Comparison of ENCODE assay signal across 8 cellular contexts in genomic region chr5:131796793-131797693, GRCh38. TPM values are rescaled to one million over a fixed set of nuclear protein-coding genes. Genes with fewer than 3 reads are reported as not detected.
DNase-seq lines count a peak whose midpoint lies in the region; ATAC-seq and TF ChIP-seq lines count a peak whose summit lies in the region.

FNIP1 (minus strand) TSS chr5:131797017; CDS start chr5:131796921, 96 bp downstream.

- peak; percentile 89 for ATAC-seq in HG03442 (IDR thresholded peaks at IDR 0.05; ENCODE audit: unreplicated experiment)
- peak; percentile 98 for ATAC-seq in activated CD4-positive, alpha-beta T cell treated with anti-CD3 and anti-CD28 coated beads for 36 hours

- peak within 1 kb of the TSS; percentile 99 for H3K4me3 Mint-ChIP-seq in activated CD4-positive, alpha-beta T cell treated with anti-CD3 and anti-CD28 coated beads for 36 hours

- CTCF ChIA-PET in activated CD4-positive, alpha-beta T cell treated with anti-CD3 and anti-CD28 coated beads for 36 hours (lab: Charles Lee): interaction anchor here (0.6 to 1.3 kb wide), 3 partner anchors 74 to 803 kb away, joined by 3 to 4 read pairs (median 3); no protein-coding TSS in a partner anchor

- POLR2A ChIA-PET in activated CD4-positive, alpha-beta T cell treated with anti-CD3 and anti-CD28 coated beads for 36 hours (lab: Charles Lee): interaction anchor here (1.3 kb wide), 1 partner anchor 165 kb away, joined by 4 read pairs; no protein-coding TSS in a partner anchor

- no peaks in the 10 kb centered on the region for H3K27me3 Mint-ChIP-seq in activated CD4-positive, alpha-beta T cell treated with anti-CD3 and anti-CD28 coated beads for 36 hours

- peak within 1 kb of the TSS; percentile 91 for H3K27ac Mint-ChIP-seq in activated CD4-positive, alpha-beta T cell treated with anti-CD3 and anti-CD28 coated beads for 36 hours

- peaks cover 19% of the 10 kb centered on the region for H3K36me3 Mint-ChIP-seq in activated CD4-positive, alpha-beta T cell treated with anti-CD3 and anti-CD28 coated beads for 36 hours (ENCODE audit: low read depth)

- no peak for TF ChIP-seq CTCF in choroid plexus epithelial cell (conservative IDR thresholded peaks at IDR 0.05; ENCODE audit: low read depth, low read length)

- peak within 1 kb of the TSS; percentile 94 for H3K4me3 ChIP-seq in choroid plexus epithelial cell (ENCODE audit: low read depth, low read length)

- H3K9me3 Mint-ChIP-seq in activated CD4-positive, alpha-beta T cell treated with anti-CD3 and anti-CD28 coated beads for 36 hours (ENCODE audit: low read depth): no peaks in the 10 kb centered on the region

- intact Hi-C loops in activated CD4-positive, alpha-beta T cell treated with anti-CD3 and anti-CD28 coated beads for 36 hours (cut with DNase I, micrococcal nuclease): loop anchor here (1.0 to 10.0 kb wide), 16 partner anchors 50 to 630 kb away; partner anchors contain the start of genes RAPGEF6 (in 2 of the 2), CDC42SE2 (in 1 of the 2), LYRM7 (in 1 of the 2) and SLC22A4 (in 1 of the 2)

- H3K4me1 Mint-ChIP-seq in activated CD4-positive, alpha-beta T cell treated with anti-CD3 and anti-CD28 coated beads for 36 hours: peaks cover 28% of the 10 kb centered on the region

- DNase-seq in Ammon's horn (ENCODE audit: low spot score) (peak; percentile 99), GM19238 (ENCODE audit: insufficient read length, low spot score) (peak; percentile 98), NCI-H524 (lab: John Stamatoyannopoulos, UW) (peak; percentile 90 to 96), choroid plexus epithelial cell (ENCODE audit: low read depth) (peak; percentile 98), kidney tubule cell (ENCODE audit: low spot score) (peak; percentile 98)
- peak; percentile 99 for DNase-seq in activated CD4-positive, alpha-beta T cell treated with anti-CD3 and anti-CD28 coated beads for 36 hours
- DNase-seq in stimulated activated CD4-positive, alpha-beta T cell treated with anti-CD3 and anti-CD28 coated beads, Interleukin-1b, Interleukin-23, amount 100 ng/mL, for 24 hours (ENCODE audit: low read depth in 4 of 4, low spot score in 1 of 4): peak; percentile 94 to 99 (median 96)

RNA-seq across cellular contexts. Expression of gene FNIP1, which starts in this region (rescaled TPM):
- 10 to 100 TPM; 14.2 to 16.3 TPM for total RNA-seq in activated CD4-positive, alpha-beta T cell treated with anti-CD3 and anti-CD28 coated beads for 36 hours

Comparison
In these comparisons a context has a peak if more than half of its experiments do, and no peak if none do; other contexts are left out.
1. Peak in every context shown above with its lines: DNase-seq, ATAC-seq and H3K4me3 ChIP-seq.